Comparison of ENCODE assay signal across 13 cellular contexts in genomic region chr12:68453278-68453677, GRCh38.
"Had no signal": no experiment of that assay in that cellular context is flagged by ENCODE, and none has a peak within 500 bp of the region (broad histone marks: within the 10 kb centered on the region; RNA-seq: fewer than 3 reads in every experiment).

No MANE protein-coding gene starts in this region.

- H3K36me3 ChIP-seq: brain microvascular endothelial cell, thyroid gland, vagina had no signal

- H3K27ac Mint-ChIP-seq: dendritic cell treated with granulocyte-macrophage colony-stimulating factor and Interleukin-4, amounts not matched to agents 40 ng/mL and 50 ng/mL, for 4 days; WTC11 had no signal

- H3K27me3 Mint-ChIP-seq: dendritic cell treated with granulocyte-macrophage colony-stimulating factor and Interleukin-4, amounts not matched to agents 40 ng/mL and 50 ng/mL, for 4 days had no signal

- DNase-seq: cerebellar nuclear complex; erythroblast; hippocampal formation; kidney glomerular epithelial cell; posterior cingulate gyrus; stimulated activated CD4-positive, alpha-beta T cell treated with anti-CD3 and anti-CD28 coated beads, Interleukin-15, amount 100 ng/mL, for 24 hours; stimulated activated CD4-positive, alpha-beta T cell treated with anti-CD3 and anti-CD28 coated beads, Interleukin-4, amount 100 ng/mL, for 24 hours; thyroid gland had no signal

- H3K27ac ChIP-seq: brain microvascular endothelial cell, thyroid gland, vagina had no signal

- H3K27me3 ChIP-seq: brain microvascular endothelial cell, thyroid gland, vagina had no signal

- H3K4me3 ChIP-seq: thyroid gland, vagina had no signal

- H3K9me3 ChIP-seq: thyroid gland, vagina had no signal

- H3K4me3 Mint-ChIP-seq: dendritic cell treated with granulocyte-macrophage colony-stimulating factor and Interleukin-4, amounts not matched to agents 40 ng/mL and 50 ng/mL, for 4 days; WTC11 had no signal

- ATAC-seq: activated naive CD4-positive, alpha-beta T cell treated with anti-CD3 and anti-CD28 coated beads, Interleukin-2, amount 50 U/mL, for 72 hours; WTC11 had no signal

- H3K9me3 Mint-ChIP-seq: dendritic cell treated with granulocyte-macrophage colony-stimulating factor and Interleukin-4, amounts not matched to agents 40 ng/mL and 50 ng/mL, for 4 days had no signal
